In genomic region chr2:43186321-43186678, GRCh38 we compare ENCODE assay signal across 17 cellular contexts. TPM values are rescaled to one million over a fixed set of nuclear protein-coding genes. Genes with fewer than 3 reads are reported as not detected.
DNase-seq lines count a peak whose midpoint lies in the region; ATAC-seq, FAIRE-seq and TF ChIP-seq lines count a peak whose summit lies in the region.
"Had no signal": no experiment of that assay in that cellular context is flagged by ENCODE, and none has a peak within 500 bp of the region (broad histone marks: within the 10 kb centered on the region; RNA-seq: fewer than 3 reads in every experiment).

No MANE protein-coding gene starts in this region.

- H3K4me3 ChIP-seq in HepG2 (replicated peaks in 1 of 3; ENCODE audit: insufficient read depth in 1 of 3, low read depth in 2 of 3, low read length in 3 of 3) = no peak overlapping the region
- no peak overlapping the region for H3K4me3 ChIP-seq in right lobe of liver
- no peak overlapping the region for H3K4me3 ChIP-seq in upper lobe of right lung
- H3K4me3 ChIP-seq: GM12878, spleen had no signal

- ATAC-seq in HepG2 (no peak), right lobe of liver (no peak), upper lobe of right lung (no peak)
- ATAC-seq: GM12878 had no signal

- no peaks in the 10 kb centered on the region for H4K20me1 ChIP-seq in HepG2 (ENCODE audit: insufficient read depth, low read length)

- H3K9me3 ChIP-seq in HepG2 (ENCODE audit: low read length) (no peaks in the 10 kb centered on the region), right lobe of liver (no peaks in the 10 kb centered on the region), upper lobe of right lung (no peaks in the 10 kb centered on the region)
- H3K9me3 ChIP-seq: spleen had no signal

- TF ChIP-seq EP300 in HepG2 (IDR thresholded peaks at IDR 0.05; ENCODE audit: low read depth in 2 of 2, low read length in 2 of 2) (no peak), HepG2 (CRISPR knock-in tag; IDR thresholded peaks at IDR 0.05; ENCODE audit: borderline replicate concordance) (no peak)

- H2AFZ ChIP-seq in HepG2 (ENCODE audit: low read length) = no peak overlapping the region

- H3K9me3 Mint-ChIP-seq in activated naive CD8-positive, alpha-beta T cell treated with anti-CD3 and anti-CD28 coated beads for 36 hours = no peaks in the 10 kb centered on the region
- H3K9me3 Mint-ChIP-seq in mesothelial cell of epicardium = no peaks in the 10 kb centered on the region

- intact Hi-C loops in HepG2 (cut with micrococcal nuclease; ENCODE audit: unreplicated experiment) (no loop called here), right lobe of liver (cut with DNase I) (no loop called here), upper lobe of right lung (cut with DNase I) (no loop called here)

- peaks cover 42% of the 10 kb centered on the region for H3K4me1 Mint-ChIP-seq in activated naive CD8-positive, alpha-beta T cell treated with anti-CD3 and anti-CD28 coated beads for 36 hours
- H3K4me1 Mint-ChIP-seq in mesothelial cell of epicardium = peaks cover 4% of the 10 kb centered on the region

- H3K36me3 ChIP-seq in HepG2 (replicated peaks in 1 of 2; ENCODE audit: control insufficient read depth in 1 of 2, insufficient read depth in 2 of 2, low read length in 2 of 2) (no peaks in the 10 kb centered on the region), right lobe of liver (no peaks in the 10 kb centered on the region), upper lobe of right lung (no peaks in the 10 kb centered on the region)
- H3K36me3 ChIP-seq: spleen had no signal

- POLR2A ChIA-PET in HepG2 (lab: Yijun Ruan, JAX) = interaction anchor here (0.8 to 4.4 kb wide), 7 partner anchors 8 to 211 kb away, joined by 3 to 28 read pairs (median 4); no protein-coding TSS in a partner anchor

- peaks cover 2% of the 10 kb centered on the region for H3K36me3 Mint-ChIP-seq in activated naive CD8-positive, alpha-beta T cell treated with anti-CD3 and anti-CD28 coated beads for 36 hours
- H3K36me3 Mint-ChIP-seq in mesothelial cell of epicardium = no peaks in the 10 kb centered on the region

- no peak for FAIRE-seq in HepG2 (lab: Jason Lieb, UNC)
- FAIRE-seq: GM12878 had no signal

- no peak for TF ChIP-seq RAD21 in HepG2 (CRISPR knock-in tag; IDR thresholded peaks at IDR 0.05)

- no peak for DNase-seq in HepG2 (ENCODE audit: low spot score)
- no peak for DNase-seq in right lobe of liver
- DNase-seq in activated naive CD8-positive, alpha-beta T cell treated with anti-CD3 and anti-CD28 coated beads for 36 hours = no peak
- no peak for DNase-seq in mesothelial cell of epicardium (ENCODE audit: low spot score in 2 of 2, unreplicated experiment in 2 of 2)
- no peak for DNase-seq in upper lobe of right lung
- DNase-seq in stimulated activated CD4-positive, alpha-beta T cell treated with anti-CD3 and anti-CD28 coated beads, Interleukin-12 subunit alpha, Interleukin-12 subunit beta, amount 100 ng/mL, for 4 hours = no peak
- DNase-seq in NCI-H1436 (lab: John Stamatoyannopoulos, UW) = no peak
- no peak for DNase-seq in NCI-H2081 (lab: John Stamatoyannopoulos, UW)
- DNase-seq: Calu3; effector memory CD4-positive, alpha-beta T cell; GOT3; kidney glomerular epithelial cell; NCI-H146; SHP77 treated with DMSO at 0.1 percent for 48 hours; spleen; T-helper 2 cell had no signal

- H3K27ac ChIP-seq in HepG2 (ENCODE audit: extremely low read length, insufficient read depth, low read length) (peak overlapping the region; percentile 65), right lobe of liver (no peak overlapping the region), upper lobe of right lung (peak overlapping the region; percentile 55)

- peak overlapping the region; percentile 78 for H3K27ac Mint-ChIP-seq in activated naive CD8-positive, alpha-beta T cell treated with anti-CD3 and anti-CD28 coated beads for 36 hours
- H3K27ac Mint-ChIP-seq in mesothelial cell of epicardium = peak overlapping the region; percentile 0

- H3K27me3 ChIP-seq in HepG2 (ENCODE audit: control insufficient read depth in 1 of 2, insufficient read depth in 2 of 2, low read length in 2 of 2) (no peaks in the 10 kb centered on the region), right lobe of liver (no peaks in the 10 kb centered on the region), upper lobe of right lung (no peaks in the 10 kb centered on the region)
- H3K27me3 ChIP-seq: spleen had no signal

- H3K9ac ChIP-seq in HepG2 (ENCODE audit: insufficient read depth, low read depth, low read length) = peak overlapping the region; percentile 66

- TF ChIP-seq CTCF in HepG2 (CRISPR knock-in tag; IDR thresholded peaks at IDR 0.05) = no peak
- no peak for TF ChIP-seq CTCF in right lobe of liver (IDR thresholded peaks at IDR 0.05)
- TF ChIP-seq CTCF in mesothelial cell of epicardium (IDR thresholded peaks at IDR 0.05; ENCODE audit: unreplicated experiment) = no peak
- TF ChIP-seq CTCF in upper lobe of right lung (IDR thresholded peaks at IDR 0.05) = no peak

- WGBS in HepG2 (ENCODE audit: low lambda C conversion rate) = 87% methylated on average over 6 of the region's 6 CpGs
- 95% methylated on average over 5 of the region's 6 CpGs for WGBS in right lobe of liver (ENCODE audit: insufficient coverage, low coverage, low lambda C conversion rate, missing lambda C conversion rate)

- H3K4me2 ChIP-seq in HepG2 (ENCODE audit: low read depth, low read length) = peak overlapping the region; percentile 66

- in situ Hi-C loops in HepG2 (cut with HindIII; ENCODE audit: extremely low pct_ligation_motif_present, low pct_unique_long_range_greater_than_20kb) = no loop called here

- TF ChIP-seq POLR2A in HepG2 (IDR thresholded peaks at IDR 0.05; ENCODE audit: insufficient read depth in 1 of 2, low read depth in 2 of 2, low read length in 2 of 2) = no peak
- no peak for TF ChIP-seq POLR2A in right lobe of liver (IDR thresholded peaks at IDR 0.05)

- peaks cover 81% of the 10 kb centered on the region for H3K4me1 ChIP-seq in HepG2 (ENCODE audit: insufficient read depth, low read length)
- H3K4me1 ChIP-seq in right lobe of liver = peaks cover 0 to 9% (median 0%) of the 10 kb centered on the region in 4 donors
- H3K4me1 ChIP-seq in upper lobe of right lung = peaks cover 5% of the 10 kb centered on the region

- CTCF ChIA-PET in HepG2 (lab: Yijun Ruan, JAX; ENCODE audit: low intra/inter-chr PET ratio, low total read pairs) = no interaction called here

- BruUV-seq in HepG2 (replicated peaks; lab: Mats Ljungman, UMichigan) = no TSS peak

- no peak overlapping the region for H3K4me3 Mint-ChIP-seq in activated naive CD8-positive, alpha-beta T cell treated with anti-CD3 and anti-CD28 coated beads for 36 hours
- H3K4me3 Mint-ChIP-seq in mesothelial cell of epicardium = no peak overlapping the region

- no peaks in the 10 kb centered on the region for H3K27me3 Mint-ChIP-seq in activated naive CD8-positive, alpha-beta T cell treated with anti-CD3 and anti-CD28 coated beads for 36 hours
- no peaks in the 10 kb centered on the region for H3K27me3 Mint-ChIP-seq in mesothelial cell of epicardium (ENCODE audit: low read depth)

- H3K79me2 ChIP-seq in HepG2 (ENCODE audit: insufficient read depth, low read length) = no peaks in the 10 kb centered on the region

TF ChIP-seq in HepG2, 621 proteins besides CTCF, POLR2A, EP300 and RAD21 (continues in another document):
- TF ChIP-seq ZNF225 (CRISPR knock-in tag; IDR thresholded peaks at IDR 0.05) (0 out of 2 replicates have a peak, but pooled peaks have one; percentile 44), YEATS2 (CRISPR knock-in tag; IDR thresholded peaks at IDR 0.05; ENCODE audit: borderline replicate concordance) (no peak)

RNA-seq across cellular contexts. Expression of gene ZFP36L2, which starts 40.1 kb away (rescaled TPM):
- total RNA-seq in HepG2 (2016; rRNA removed; fragmentation: Illumina TruSeq; extraction: Trizol) (21.8 and 32.5 TPM in 2 replicates), right lobe of liver (10 to 100 TPM; 20.8 to 50.0 (median 33.6) TPM), mesothelial cell of epicardium (93.6 to 100 TPM (median 98.3 TPM) in 3 replicates), upper lobe of right lung (139 TPM)
- 10.9 and 11.1 TPM in 2 replicates for total RNA-seq in HepG2 (2016; cell fraction: cytosol; rRNA removed; fragmentation: Illumina TruSeq; extraction: Trizol; ENCODE audit: low read depth)
- 20.7 and 30.7 TPM in 2 replicates for total RNA-seq in HepG2 (2016; cell fraction: insoluble cytoplasmic fraction; rRNA removed; fragmentation: Illumina TruSeq; extraction: Trizol)
- total RNA-seq in HepG2 (2016; cell fraction: membrane; rRNA removed; fragmentation: Illumina TruSeq; extraction: Trizol) = 45.2 and 45.6 TPM in 2 replicates
- 28.9 and 31.5 TPM in 2 replicates for total RNA-seq in HepG2 (2016; cell fraction: nucleus; rRNA removed; fragmentation: Illumina TruSeq; extraction: Trizol)
- 11.2 and 12.5 TPM in 2 replicates for polyA plus RNA-seq in HepG2 (2011; rRNA removed)
- 6.8 and 9.1 TPM in 2 replicates for polyA plus RNA-seq in HepG2 (2011; cell fraction: cytosol; rRNA removed)
- polyA plus RNA-seq in HepG2 (2011; cell fraction: nucleus; rRNA removed) = 13.5 and 16.7 TPM in 2 replicates
- 52.4 and 60.8 TPM in 2 replicates for polyA plus RNA-seq in HepG2 (2012)
- 10.6 and 12.4 TPM in 2 replicates for polyA plus RNA-seq in HepG2 (2016; cell fraction: cytosol; fragmentation: Illumina TruSeq; extraction: Trizol; ENCODE audit: low read depth)
- 78.1 and 90.4 TPM in 2 replicates for polyA plus RNA-seq in HepG2 (2016; cell fraction: insoluble cytoplasmic fraction; fragmentation: Illumina TruSeq; extraction: Trizol; ENCODE audit: low read depth)
- 44.3 and 47.5 TPM in 2 replicates for polyA plus RNA-seq in HepG2 (2016; cell fraction: membrane; fragmentation: Illumina TruSeq; extraction: Trizol; ENCODE audit: low read depth)
- polyA plus RNA-seq in HepG2 (2016; cell fraction: nucleus; fragmentation: Illumina TruSeq; extraction: Trizol; ENCODE audit: insufficient read depth, low read depth) = 95.3 and 99.0 TPM in 2 replicates
- 3.9 and 12.4 TPM in 2 replicates for polyA minus RNA-seq in HepG2 (2011; rRNA and poly(A)+ RNA removed; ENCODE audit: low replicate concordance)
- 25.5 and 27.1 TPM in 2 replicates for polyA minus RNA-seq in HepG2 (2011; cell fraction: cytosol; rRNA and poly(A)+ RNA removed)
- polyA minus RNA-seq in HepG2 (2011; cell fraction: nucleus; rRNA and poly(A)+ RNA removed) = 10.1 and 12.1 TPM in 2 replicates
- total RNA-seq in activated naive CD8-positive, alpha-beta T cell treated with anti-CD3 and anti-CD28 coated beads for 36 hours = 10 to 100 TPM; 58.2 to 58.4 TPM

Comparison
In these comparisons a context has a peak if more than half of its experiments do, and no peak if none do; other contexts are left out.
1. H3K27ac ChIP-seq: peak in HepG2 (single experiment) and upper lobe of right lung (single experiment); none in right lobe of liver (0 of 3).